ENCODE assay signal across 15 cellular contexts in genomic region chr7:101996876-101997275, GRCh38.
DNase-seq lines count a peak whose midpoint lies in the region; ATAC-seq and TF ChIP-seq lines count a peak whose summit lies in the region.
"Had no signal": no experiment of that assay in that cellular context is flagged by ENCODE, and none has a peak within 500 bp of the region (broad histone marks: within the 10 kb centered on the region; RNA-seq: fewer than 3 reads in every experiment).

No MANE protein-coding gene starts in this region.

- H2AFZ ChIP-seq in GM23338 (no peak overlapping the region), OCI-LY7 (ENCODE audit: low read length) (no peak overlapping the region)

- H3K4me1 ChIP-seq in GM23338 (ENCODE audit: insufficient read depth) = peaks cover 9% of the 10 kb centered on the region
- H3K4me1 ChIP-seq in OCI-LY7 (ENCODE audit: insufficient read depth, low read length, poor library complexity, severe bottlenecking) = peaks cover 97% of the 10 kb centered on the region
- peaks cover 2% of the 10 kb centered on the region for H3K4me1 ChIP-seq in iPS-15b (ENCODE audit: control insufficient read depth, insufficient read depth, low read length)
- H3K4me1 ChIP-seq in foreskin keratinocyte = no peaks in the 10 kb centered on the region

- H3K27me3 ChIP-seq in GM23338 (ENCODE audit: insufficient read depth) (no peaks in the 10 kb centered on the region), iPS-15b (ENCODE audit: control insufficient read depth, insufficient read depth, low read length) (no peaks in the 10 kb centered on the region), foreskin keratinocyte (no peaks in the 10 kb centered on the region)

- CTCF ChIA-PET in OCI-LY7 (lab: Charles Lee; ENCODE audit: unreplicated experiment) = no interaction called here

- H3F3A ChIP-seq in GM23338 (replicated peaks; ENCODE audit: low read depth) = no peaks in the 10 kb centered on the region

- no peak overlapping the region for H3K27ac ChIP-seq in GM23338 (ENCODE audit: low read depth)
- peak overlapping the region; percentile 97 for H3K27ac ChIP-seq in OCI-LY7 (ENCODE audit: low read depth, low read length, poor library complexity, severe bottlenecking)
- no peak overlapping the region for H3K27ac ChIP-seq in foreskin keratinocyte

- POLR2A ChIA-PET in OCI-LY7 (lab: Charles Lee) = no interaction called here

- TF ChIP-seq CTCF in GM23338 (conservative IDR thresholded peaks at IDR 0.05; ENCODE audit: low read depth in 2 of 2) (no peak), OCI-LY7 (conservative IDR thresholded peaks at IDR 0.05; ENCODE audit: low read length) (no peak), progenitor cell of endocrine pancreas (IDR thresholded peaks at IDR 0.05; ENCODE audit: unreplicated experiment) (no peak), foreskin keratinocyte (conservative IDR thresholded peaks at IDR 0.05) (no peak)

- peaks cover 7% of the 10 kb centered on the region for H3K27me3 Mint-ChIP-seq in GM23338 (ENCODE audit: insufficient read depth, low read depth, poor library complexity)
- no peaks in the 10 kb centered on the region for H3K27me3 Mint-ChIP-seq in progenitor cell of endocrine pancreas
- H3K27me3 Mint-ChIP-seq: CD4-positive, alpha-beta T cell had no signal

- H3K79me2 ChIP-seq in GM23338 (replicated peaks; ENCODE audit: insufficient read depth) (peaks cover 58% of the 10 kb centered on the region), OCI-LY7 (ENCODE audit: insufficient read depth, low read depth, low read length) (peaks cover 99% of the 10 kb centered on the region)

- H3K4me2 ChIP-seq in GM23338 (no peak overlapping the region), OCI-LY7 (ENCODE audit: low read length) (no peak overlapping the region)

- H3K9me2 ChIP-seq in GM23338 (ENCODE audit: insufficient read depth) (no peaks in the 10 kb centered on the region), OCI-LY7 (ENCODE audit: insufficient read depth, low read length) (no peaks in the 10 kb centered on the region)

- H3K4me3 Mint-ChIP-seq in GM23338 (no peak overlapping the region; the same call in 2 of the 3 replicates), progenitor cell of endocrine pancreas (ENCODE audit: low read depth) (no peak overlapping the region)
- H3K4me3 Mint-ChIP-seq: CD4-positive, alpha-beta T cell had no signal

- H3K36me3 Mint-ChIP-seq in GM23338 (ENCODE audit: low read depth) (peaks cover 3% of the 10 kb centered on the region; the same call in 1 of the 3 replicates), progenitor cell of endocrine pancreas (ENCODE audit: insufficient read depth) (peaks cover 2% of the 10 kb centered on the region)

- ATAC-seq in GM23338 = peak; percentile 9; the same call in 1 of the 3 replicates
- ATAC-seq in foreskin keratinocyte = no peak

- DNase-seq in GM23338 (ENCODE audit: low spot score) (no peak), OCI-LY7 (ENCODE audit: low spot score) (no peak), progenitor cell of endocrine pancreas (ENCODE audit: low spot score, unreplicated experiment) (no peak), hepatic stellate cell (ENCODE audit: low spot score) (no peak), NCI-H1105 (lab: John Stamatoyannopoulos, UW) (no peak), foreskin keratinocyte (no peak)
- DNase-seq: AML-193; Calu3; CD4-positive, alpha-beta T cell; GOT3; NCI-H1930; NK-92 treated with Interleukin-12 subunit alpha and Interleukin-12 subunit beta, amount 100 ng/mL, for 24 hours; RPMI8226; SIG-M5 had no signal

- H3K27ac Mint-ChIP-seq in GM23338 (0 out of 2 replicates have a peak overlapping the region, but pooled peaks have one; percentile 16), progenitor cell of endocrine pancreas (peak overlapping the region; percentile 82)
- H3K27ac Mint-ChIP-seq: CD4-positive, alpha-beta T cell had no signal

- intact Hi-C loops in OCI-LY7 (cut with micrococcal nuclease; ENCODE audit: unreplicated experiment) = no loop called here

- H3K4me3 ChIP-seq in GM23338 (no peak overlapping the region), OCI-LY7 (ENCODE audit: low read depth, low read length, poor library complexity, severe bottlenecking) (no peak overlapping the region), iPS-15b (ENCODE audit: low read depth, low read length) (no peak overlapping the region)

- peaks cover 43% of the 10 kb centered on the region for H3K4me1 Mint-ChIP-seq in GM23338
- H3K4me1 Mint-ChIP-seq in progenitor cell of endocrine pancreas (ENCODE audit: low read depth) = no peaks in the 10 kb centered on the region

- H4K20me1 ChIP-seq in GM23338 (replicated peaks; ENCODE audit: insufficient read depth) (peaks cover 7% of the 10 kb centered on the region), OCI-LY7 (ENCODE audit: insufficient read depth, low read length) (0 out of 2 replicates have a peak, but pooled peaks cover 8% of the 10 kb centered on the region)

- H3K9me3 ChIP-seq in OCI-LY7 (ENCODE audit: low read length) (no peaks in the 10 kb centered on the region), iPS-15b (ENCODE audit: control insufficient read depth, insufficient read depth, low read length) (no peaks in the 10 kb centered on the region)

- H3K36me3 ChIP-seq in GM23338 (ENCODE audit: insufficient read depth) (no peaks in the 10 kb centered on the region), OCI-LY7 (ENCODE audit: insufficient read depth, low read length) (peaks cover 59% of the 10 kb centered on the region; the same call in 1 of the 2 replicates), iPS-15b (ENCODE audit: control insufficient read depth, insufficient read depth, low read length) (no peaks in the 10 kb centered on the region)

- H3K9me3 Mint-ChIP-seq in GM23338 (no peaks in the 10 kb centered on the region), progenitor cell of endocrine pancreas (ENCODE audit: low read depth) (no peaks in the 10 kb centered on the region)
- H3K9me3 Mint-ChIP-seq: CD4-positive, alpha-beta T cell had no signal

- H3K9ac ChIP-seq in iPS-15b (ENCODE audit: low read depth, low read length) = peak overlapping the region; percentile 12

- BruUV-seq in OCI-LY7 (replicated peaks; lab: Mats Ljungman, UMichigan) = no TSS peak

TF ChIP-seq in GM23338, 12 proteins besides CTCF, POLR2A, EP300 and RAD21 (continues in another document):
- no peak for TF ChIP-seq EZH2phosphoT487 (IDR thresholded peaks at IDR 0.05; ENCODE audit: unreplicated experiment)
- no peak for TF ChIP-seq CREB1 (CRISPR knock-in tag; IDR thresholded peaks at IDR 0.05; ENCODE audit: low read depth)
- no peak for TF ChIP-seq ZNF331 (CRISPR knock-in tag; IDR thresholded peaks at IDR 0.05; ENCODE audit: low read depth)
- TF ChIP-seq ZNF114 (CRISPR knock-in tag; IDR thresholded peaks at IDR 0.05) = no peak
- TF ChIP-seq STAT1 (IDR thresholded peaks at IDR 0.05; ENCODE audit: unreplicated experiment) = no peak
- TF ChIP-seq JUNB (IDR thresholded peaks at IDR 0.05; ENCODE audit: unreplicated experiment) = no peak
- TF ChIP-seq, protein P1, sequence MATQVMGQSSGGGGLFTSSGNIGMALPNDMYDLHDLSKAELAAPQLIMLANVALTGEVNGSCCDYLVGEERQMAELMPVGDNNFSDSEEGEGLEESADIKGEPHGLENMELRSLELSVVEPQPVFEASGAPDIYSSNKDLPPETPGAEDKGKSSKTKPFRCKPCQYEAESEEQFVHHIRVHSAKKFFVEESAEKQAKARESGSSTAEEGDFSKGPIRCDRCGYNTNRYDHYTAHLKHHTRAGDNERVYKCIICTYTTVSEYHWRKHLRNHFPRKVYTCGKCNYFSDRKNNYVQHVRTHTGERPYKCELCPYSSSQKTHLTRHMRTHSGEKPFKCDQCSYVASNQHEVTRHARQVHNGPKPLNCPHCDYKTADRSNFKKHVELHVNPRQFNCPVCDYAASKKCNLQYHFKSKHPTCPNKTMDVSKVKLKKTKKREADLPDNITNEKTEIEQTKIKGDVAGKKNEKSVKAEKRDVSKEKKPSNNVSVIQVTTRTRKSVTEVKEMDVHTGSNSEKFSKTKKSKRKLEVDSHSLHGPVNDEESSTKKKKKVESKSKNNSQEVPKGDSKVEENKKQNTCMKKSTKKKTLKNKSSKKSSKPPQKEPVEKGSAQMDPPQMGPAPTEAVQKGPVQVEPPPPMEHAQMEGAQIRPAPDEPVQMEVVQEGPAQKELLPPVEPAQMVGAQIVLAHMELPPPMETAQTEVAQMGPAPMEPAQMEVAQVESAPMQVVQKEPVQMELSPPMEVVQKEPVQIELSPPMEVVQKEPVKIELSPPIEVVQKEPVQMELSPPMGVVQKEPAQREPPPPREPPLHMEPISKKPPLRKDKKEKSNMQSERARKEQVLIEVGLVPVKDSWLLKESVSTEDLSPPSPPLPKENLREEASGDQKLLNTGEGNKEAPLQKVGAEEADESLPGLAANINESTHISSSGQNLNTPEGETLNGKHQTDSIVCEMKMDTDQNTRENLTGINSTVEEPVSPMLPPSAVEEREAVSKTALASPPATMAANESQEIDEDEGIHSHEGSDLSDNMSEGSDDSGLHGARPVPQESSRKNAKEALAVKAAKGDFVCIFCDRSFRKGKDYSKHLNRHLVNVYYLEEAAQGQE (IDR thresholded peaks at IDR 0.05; ENCODE audit: unreplicated experiment) = no peak
- TF ChIP-seq, protein P2, sequence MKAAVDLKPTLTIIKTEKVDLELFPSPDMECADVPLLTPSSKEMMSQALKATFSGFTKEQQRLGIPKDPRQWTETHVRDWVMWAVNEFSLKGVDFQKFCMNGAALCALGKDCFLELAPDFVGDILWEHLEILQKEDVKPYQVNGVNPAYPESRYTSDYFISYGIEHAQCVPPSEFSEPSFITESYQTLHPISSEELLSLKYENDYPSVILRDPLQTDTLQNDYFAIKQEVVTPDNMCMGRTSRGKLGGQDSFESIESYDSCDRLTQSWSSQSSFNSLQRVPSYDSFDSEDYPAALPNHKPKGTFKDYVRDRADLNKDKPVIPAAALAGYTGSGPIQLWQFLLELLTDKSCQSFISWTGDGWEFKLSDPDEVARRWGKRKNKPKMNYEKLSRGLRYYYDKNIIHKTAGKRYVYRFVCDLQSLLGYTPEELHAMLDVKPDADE (IDR thresholded peaks at IDR 0.05) = no peak
- TF ChIP-seq EZH2 (IDR thresholded peaks at IDR 0.05; ENCODE audit: low read depth, unreplicated experiment) = no peak
- no peak for TF ChIP-seq POLR2AphosphoS5 (IDR thresholded peaks at IDR 0.05; ENCODE audit: low read depth)
- TF ChIP-seq NANOG (IDR thresholded peaks at IDR 0.05; ENCODE audit: borderline replicate concordance) = no peak
